ENCODE assay signal across 27 cellular contexts in the genomic region with DNA sequence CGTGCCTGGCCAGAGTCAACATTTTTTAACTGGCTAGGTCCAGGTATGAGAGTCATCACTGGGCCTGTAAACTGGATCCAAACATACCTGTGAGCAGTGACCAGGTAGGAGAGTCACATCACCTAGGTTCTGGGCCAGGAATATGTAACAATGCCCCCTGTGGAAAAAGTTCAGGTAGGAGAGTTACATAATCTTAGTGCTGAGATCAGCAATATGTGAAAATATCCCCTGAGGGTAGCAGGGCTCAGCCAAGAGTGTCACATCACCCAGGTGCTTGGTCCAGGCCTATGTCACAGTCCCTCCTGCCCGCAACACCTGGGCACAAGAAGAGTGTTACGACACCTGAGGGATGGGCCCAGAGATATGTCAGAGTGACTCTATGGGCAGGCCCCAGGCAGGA.
A peak's percentile ranks its signal among the peaks of the same experiment; 100 is the strongest.
DNase-seq lines count a peak whose midpoint lies in the region; ATAC-seq, FAIRE-seq and TF ChIP-seq lines count a peak whose summit lies in the region.
"Had no signal": no experiment of that assay in that cellular context is flagged by ENCODE, and none has a peak within 500 bp of the region (broad histone marks: within the 10 kb centered on the region; RNA-seq: fewer than 3 reads in every experiment).

No MANE protein-coding gene starts in this region.

- H2BK120ac ChIP-seq in IMR-90 (ENCODE audit: low read depth, low read length): no peak overlapping the region

- dilution Hi-C loops in IMR-90 (cut with HindIII; ENCODE audit: low sequenced_read_pairs, unreplicated experiment): no loop called here

- no peak overlapping the region for H3K9ac ChIP-seq in IMR-90 (ENCODE audit: low read depth, low read length)
- H3K9ac ChIP-seq: BLaER1 treated with 17β-estradiol and CSF1 and Interleukin-3, amounts not matched to agents 10 nM and 100 nM had no signal

- no peaks in the 10 kb centered on the region for H3K4me1 Mint-ChIP-seq in GM23338
- H3K4me1 Mint-ChIP-seq: B cell had no signal

- no peak overlapping the region for H3K18ac ChIP-seq in IMR-90 (ENCODE audit: low read depth, low read length)

- BruUV-seq in IMR-90 (replicated peaks; lab: Mats Ljungman, UMichigan): no TSS peak

- no peak for TF ChIP-seq EP300 in A549 (IDR thresholded peaks at IDR 0.05)

- no peaks in the 10 kb centered on the region for H3K79me2 ChIP-seq in GM23338 (replicated peaks; ENCODE audit: insufficient read depth)

- no peak overlapping the region for H4K91ac ChIP-seq in IMR-90 (ENCODE audit: insufficient read depth, low read depth, low read length)

- no peak overlapping the region for H2BK20ac ChIP-seq in IMR-90 (ENCODE audit: low read depth, low read length)

- H3K9me3 Mint-ChIP-seq in GM23338: peaks cover 99% of the 10 kb centered on the region

- no peak for DNase-seq in A549 (ENCODE audit: low read depth in 1 of 2, low spot score in 1 of 2)
- peak; percentile 1 for DNase-seq in GM23338 (ENCODE audit: low spot score)
- DNase-seq in IMR-90: no peak
- DNase-seq in NCI-H748 treated with DMSO at 0.1 percent for 48 hours (lab: John Stamatoyannopoulos, UW): no peak
- no peak for DNase-seq in activated CD4-positive, alpha-beta T cell treated with anti-CD3 and anti-CD28 coated beads for 4 hours
- DNase-seq in effector CD8-positive, alpha-beta T cell (lab: John Stamatoyannopoulos, UW): no peak
- DNase-seq: 8988T; AML-193; CD4-positive, alpha-beta T cell; CD8-positive, alpha-beta memory T cell; COR-L47; DMS 273 treated with DMSO at 0.1 percent for 48 hours; DMS153; DMS53; DMS79; DND-41; EL; GDM1 had no signal

- FAIRE-seq in A549 (lab: Jason Lieb, UNC): no peak
- FAIRE-seq: A204.1, GM12878, GM12892, GM18507 had no signal

- H3K36me3 ChIP-seq in GM23338 (ENCODE audit: insufficient read depth): no peaks in the 10 kb centered on the region
- H3K36me3 ChIP-seq in IMR-90 (ENCODE audit: control insufficient read depth, insufficient read depth, low read length): no peaks in the 10 kb centered on the region
- H3K36me3 ChIP-seq: BLaER1 treated with 17β-estradiol and CSF1 and Interleukin-3, amounts not matched to agents 10 nM and 100 nM had no signal

- H3K23ac ChIP-seq in IMR-90 (ENCODE audit: low read depth, low read length): no peak overlapping the region

- H2AK5ac ChIP-seq in IMR-90 (ENCODE audit: low read depth, low read length): no peak overlapping the region

- H3K4ac ChIP-seq in IMR-90 (ENCODE audit: low read depth, low read length): no peak overlapping the region

- intact Hi-C loops in IMR-90 (cut with micrococcal nuclease): no loop called here

- CTCF ChIA-PET in A549 (lab: Yijun Ruan, JAX): no interaction called here
- CTCF ChIA-PET in IMR-90 (lab: Yijun Ruan, JAX): no interaction called here

- H3K14ac ChIP-seq in IMR-90 (replicated peaks; ENCODE audit: low read depth, low read length): no peak overlapping the region

- H3K27ac ChIP-seq in A549 (no peak overlapping the region), GM23338 (ENCODE audit: low read depth) (no peak overlapping the region), IMR-90 (ENCODE audit: insufficient read depth, low read length) (no peak overlapping the region)
- H3K27ac ChIP-seq: BLaER1 treated with 17β-estradiol and CSF1 and Interleukin-3, amounts not matched to agents 10 nM and 100 nM; C4-2B had no signal

- H3K9me1 ChIP-seq in IMR-90 (ENCODE audit: insufficient read depth, low read length): no peaks in the 10 kb centered on the region

- no peaks in the 10 kb centered on the region for H3K27me3 ChIP-seq in GM23338 (ENCODE audit: insufficient read depth)
- no peaks in the 10 kb centered on the region for H3K27me3 ChIP-seq in IMR-90 (ENCODE audit: control insufficient read depth, insufficient read depth, low read length)
- H3K27me3 ChIP-seq: BLaER1 treated with 17β-estradiol and CSF1 and Interleukin-3, amounts not matched to agents 10 nM and 100 nM had no signal

- H4K8ac ChIP-seq in IMR-90 (ENCODE audit: low read depth in 2 of 2, low read length in 2 of 2): no peak overlapping the region

- no peaks in the 10 kb centered on the region for H3K9me2 ChIP-seq in GM23338 (ENCODE audit: insufficient read depth)

- H2AK9ac ChIP-seq in IMR-90 (replicated peaks; ENCODE audit: low read depth, low read length, poor library complexity): no peak overlapping the region

- no peak overlapping the region for H2AFZ ChIP-seq in GM23338
- H2AFZ ChIP-seq in IMR-90 (replicated peaks; ENCODE audit: low read length, poor library complexity): no peak overlapping the region

- TF ChIP-seq POLR2A in A549 (IDR thresholded peaks at IDR 0.05; ENCODE audit: low read length): no peak
- TF ChIP-seq POLR2A in IMR-90 (IDR thresholded peaks at IDR 0.05; ENCODE audit: low read depth, low read length): no peak

- no peaks in the 10 kb centered on the region for H3K79me1 ChIP-seq in IMR-90 (ENCODE audit: low read depth in 1 of 2, low read length in 2 of 2)

- no peak overlapping the region for H3K27ac Mint-ChIP-seq in GM23338
- H3K27ac Mint-ChIP-seq: B cell; CD4-positive, alpha-beta T cell; CD8-positive, alpha-beta memory T cell had no signal

- H3K9me3 ChIP-seq in A549 (no peaks in the 10 kb centered on the region; the same call in 2 of the 3 replicates), IMR-90 (ENCODE audit: control insufficient read depth, insufficient read depth, low read length) (peaks cover 13% of the 10 kb centered on the region)
- H3K9me3 ChIP-seq: BLaER1 treated with 17β-estradiol and CSF1 and Interleukin-3, amounts not matched to agents 10 nM and 100 nM had no signal

- H3K4me3 ChIP-seq in A549 (no peak overlapping the region), GM23338 (no peak overlapping the region), IMR-90 (ENCODE audit: insufficient read depth, low read depth, low read length) (no peak overlapping the region)
- H3K4me3 ChIP-seq: BLaER1 treated with 17β-estradiol and CSF1 and Interleukin-3, amounts not matched to agents 10 nM and 100 nM; GM12878 had no signal

- H3K4me2 ChIP-seq in A549: no peak overlapping the region
- no peak overlapping the region for H3K4me2 ChIP-seq in GM23338
- H3K4me2 ChIP-seq in IMR-90 (ENCODE audit: low read depth, low read length): no peak overlapping the region
- H3K4me2 ChIP-seq: BLaER1 treated with 17β-estradiol and CSF1 and Interleukin-3, amounts not matched to agents 10 nM and 100 nM had no signal

- 66% methylated on average over 3 of the region's 3 CpGs for WGBS in A549 (ENCODE audit: missing lambda C conversion rate)
- no CpG with 5 or more reads among the region's 3 CpGs for whole genome bisulfite sequencing in IMR-90 (ENCODE audit: extremely low coverage in 2 of 2, insufficient read length in 1 of 2), 2 experiments

- no peak for TF ChIP-seq RAD21 in A549 (conservative IDR thresholded peaks at IDR 0.05 in 1 of 2, IDR thresholded peaks at IDR 0.05 in 1 of 2)
- TF ChIP-seq RAD21 in IMR-90 (IDR thresholded peaks at IDR 0.05; ENCODE audit: low read length): no peak

- H2BK5ac ChIP-seq in IMR-90 (ENCODE audit: low read depth, low read length, poor library complexity, severe bottlenecking): no peak overlapping the region

- H4K5ac ChIP-seq in IMR-90 (ENCODE audit: low read depth, low read length): no peak overlapping the region

- in situ Hi-C loops in IMR-90 (cut with MboI; ENCODE audit: low sequenced_read_pairs): no loop called here

- H3F3A ChIP-seq in GM23338 (replicated peaks; ENCODE audit: low read depth): no peaks in the 10 kb centered on the region

- no peaks in the 10 kb centered on the region for H3K4me1 ChIP-seq in A549
- no peaks in the 10 kb centered on the region for H3K4me1 ChIP-seq in GM23338 (ENCODE audit: insufficient read depth)
- H3K4me1 ChIP-seq in IMR-90 (ENCODE audit: control insufficient read depth, insufficient read depth, low read length): no peaks in the 10 kb centered on the region

- ATAC-seq in A549: no peak
- ATAC-seq in GM23338: no peak
- ATAC-seq in IMR-90 (ENCODE audit: low read depth): no peak
- peak; percentile 22 for ATAC-seq in esophagus mucosa
- ATAC-seq in HG03521 (IDR thresholded peaks at IDR 0.05; ENCODE audit: unreplicated experiment): no peak
- ATAC-seq: GM12878 had no signal

- H3K36me3 Mint-ChIP-seq in GM23338 (ENCODE audit: low read depth): peaks cover 33% of the 10 kb centered on the region
- H3K36me3 Mint-ChIP-seq: CD8-positive, alpha-beta memory T cell had no signal

- no peak overlapping the region for H2BK15ac ChIP-seq in IMR-90 (ENCODE audit: low read depth, low read length)

- POLR2A ChIA-PET in A549 (lab: Yijun Ruan, JAX): no interaction called here
- POLR2A ChIA-PET in IMR-90 (lab: Charles Lee; ENCODE audit: unreplicated experiment): no interaction called here

- H3K56ac ChIP-seq in IMR-90 (ENCODE audit: extremely low read depth, insufficient read depth, low read length): no peak overlapping the region

- TF ChIP-seq CTCF in A549 (IDR thresholded peaks at IDR 0.05): no peak
- TF ChIP-seq CTCF in GM23338 (conservative IDR thresholded peaks at IDR 0.05; ENCODE audit: low read depth in 2 of 2): no peak
- TF ChIP-seq CTCF in IMR-90 (conservative IDR thresholded peaks at IDR 0.05; ENCODE audit: low read depth, low read length): no peak

- no peaks in the 10 kb centered on the region for H3K27me3 Mint-ChIP-seq in GM23338 (ENCODE audit: insufficient read depth, low read depth, poor library complexity)
- H3K27me3 Mint-ChIP-seq: B cell; CD4-positive, alpha-beta T cell had no signal

- no peak overlapping the region for H3K4me3 Mint-ChIP-seq in GM23338
- H3K4me3 Mint-ChIP-seq: B cell; CD4-positive, alpha-beta T cell; CD8-positive, alpha-beta memory T cell had no signal

- no peaks in the 10 kb centered on the region for H4K20me1 ChIP-seq in GM23338 (replicated peaks; ENCODE audit: insufficient read depth)
- H4K20me1 ChIP-seq in IMR-90 (ENCODE audit: insufficient read depth, low read length): no peaks in the 10 kb centered on the region
- H4K20me1 ChIP-seq: BLaER1 treated with 17β-estradiol and CSF1 and Interleukin-3, amounts not matched to agents 10 nM and 100 nM had no signal

TF ChIP-seq in A549, 52 proteins besides CTCF, POLR2A, EP300 and RAD21:
- TF ChIP-seq MAFK (IDR thresholded peaks at IDR 0.05; ENCODE audit: partially characterized antibody) (peak; percentile 58), SMC3 (IDR thresholded peaks at IDR 0.05) (no peak), FOSB (CRISPR knock-in tag; IDR thresholded peaks at IDR 0.05) (no peak)
TF ChIP-seq in A549: peak in this region for 1.

TF ChIP-seq in GM23338, 12 proteins besides CTCF, POLR2A, EP300 and RAD21:
- TF ChIP-seq NANOG (IDR thresholded peaks at IDR 0.05; ENCODE audit: borderline replicate concordance): no peak

TF ChIP-seq in IMR-90, 13 proteins besides CTCF, POLR2A, EP300 and RAD21:
- no peak for TF ChIP-seq RFX5 (IDR thresholded peaks at IDR 0.05; ENCODE audit: low read depth, low read length)
- TF ChIP-seq MAFK (IDR thresholded peaks at IDR 0.05; ENCODE audit: low read depth, low read length): peak; percentile 69
